ENCODE assay signal across 1 cellular context in genomic region chr5:128538249-128539037, GRCh38.
TF ChIP-seq lines count a peak whose summit lies in the region.

No MANE protein-coding gene starts in this region.

TF ChIP-seq in HepG2, 621 proteins besides CTCF, POLR2A, EP300 and RAD21 (continued from another document):
- peak; percentile 12; the same call in 1 of the 2 replicates for TF ChIP-seq ZNF687 (CRISPR knock-in tag; IDR thresholded peaks at IDR 0.05)
- TF ChIP-seq HES4 (CRISPR knock-in tag; IDR thresholded peaks at IDR 0.05; ENCODE audit: borderline replicate concordance), result no peak
